ENCODE assay signal across 8 cellular contexts in the genomic region with DNA sequence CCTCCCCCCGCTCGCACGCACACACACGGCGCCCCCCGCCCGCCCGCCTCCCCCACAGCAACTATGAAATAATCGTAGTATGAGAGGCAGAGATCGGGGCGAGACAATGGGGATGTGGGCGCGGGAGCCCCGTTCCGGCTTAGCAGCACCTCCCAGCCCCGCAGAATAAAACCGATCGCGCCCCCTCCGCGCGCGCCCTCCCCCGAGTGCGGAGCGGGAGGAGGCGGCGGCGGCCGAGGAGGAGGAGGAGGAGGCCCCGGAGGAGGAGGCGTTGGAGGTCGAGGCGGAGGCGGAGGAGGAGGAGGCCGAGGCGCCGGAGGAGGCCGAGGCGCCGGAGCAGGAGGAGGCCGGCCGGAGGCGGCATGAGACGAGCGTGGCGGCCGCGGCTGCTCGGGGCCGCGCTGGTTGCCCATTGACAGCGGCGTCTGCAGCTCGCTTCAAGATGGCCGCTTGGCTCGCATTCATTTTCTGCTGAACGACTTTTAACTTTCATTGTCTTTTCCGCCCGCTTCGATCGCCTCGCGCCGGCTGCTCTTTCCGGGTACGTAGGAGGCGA. TPM values are rescaled to one million over a fixed set of nuclear protein-coding genes. Genes with fewer than 3 reads are reported as not detected.
DNase-seq lines count a peak whose midpoint lies in the region; TF ChIP-seq lines count a peak whose summit lies in the region.

No MANE protein-coding gene starts in this region.

- H3K4me3 ChIP-seq in GM12865 (ENCODE audit: low read depth, low read length): peak overlapping the region; percentile 84

- peak; percentile 52 for DNase-seq in A172 (ENCODE audit: low spot score)
- peak; percentile 82 for DNase-seq in GM12865 (ENCODE audit: low read depth)
- DNase-seq in LoVo (ENCODE audit: low spot score): peak; percentile 67
- DNase-seq in activated CD4-positive, CD25-positive, alpha-beta regulatory T cell treated with anti-CD3 and anti-CD28 coated beads, Interleukin-2, amount 50 U/mL, for 72 hours: peak; percentile 73
- DNase-seq in kidney tubule cell (ENCODE audit: low spot score): peak; percentile 77
- DNase-seq in stimulated activated CD4-positive, alpha-beta T cell treated with anti-CD3 and anti-CD28 coated beads, Interleukin-4, amount 100 ng/mL, for 1 hour: peak; percentile 67
- DNase-seq in AML-193 (lab: John Stamatoyannopoulos, UW): no peak

- no peak for TF ChIP-seq CTCF in GM12865 (IDR thresholded peaks at IDR 0.05; ENCODE audit: insufficient read depth, low read depth, low read length, missing control alignments)

- H3K27ac ChIP-seq in cingulate gyrus (ENCODE audit: low read depth, low read length): peak overlapping the region; percentile 93

RNA-seq across cellular contexts. Expression of a gene that starts 0.3 kb away (rescaled TPM):
- 116 and 120 TPM in 2 replicates for total RNA-seq in A172 (2014; rRNA removed; shearing (Covaris generic))

RNA-seq across cellular contexts. Expression of a gene that starts 5.0 kb away (rescaled TPM):
- 90.5 and 122 TPM in 2 replicates for total RNA-seq in A172 (2014; rRNA removed; shearing (Covaris generic))

RNA-seq across cellular contexts. Expression of a gene that starts 24.1 kb away (rescaled TPM):
- total RNA-seq in A172 (2014; rRNA removed; shearing (Covaris generic)): not detected in 2 replicates

Comparison
In these comparisons a context has a peak if more than half of its experiments do, and no peak if none do; other contexts are left out.
1. DNase-seq: peak in A172 (single experiment), GM12865 (single experiment), LoVo (single experiment), activated CD4-positive, CD25-positive, alpha-beta regulatory T cell treated with anti-CD3 and anti-CD28 coated beads, Interleukin-2, amount 50 U/mL, for 72 hours (single experiment), kidney tubule cell (single experiment) and stimulated activated CD4-positive, alpha-beta T cell treated with anti-CD3 and anti-CD28 coated beads, Interleukin-4, amount 100 ng/mL, for 1 hour (single experiment); none in AML-193 (0 of 2).